8 cellular contexts compared by ENCODE assay signal in genomic region chrX:21940356-21940829, GRCh38. TPM values are rescaled to one million over a fixed set of nuclear protein-coding genes. Genes with fewer than 3 reads are reported as not detected.
DNase-seq lines count a peak whose midpoint lies in the region; ATAC-seq lines count a peak whose summit lies in the region.

Gene SMS (plus strand): TSS chrX:21940709. CDS start chrX:21940825, 116 bp downstream.

- ATAC-seq in HG03039 (IDR thresholded peaks at IDR 0.05; ENCODE audit: unreplicated experiment), result peak; percentile 82
- ATAC-seq in activated CD4-positive, CD25-positive, alpha-beta regulatory T cell treated with anti-CD3 and anti-CD28 coated beads, Interleukin-2, amount 50 U/mL, for 24 hours, result peak; percentile 55 to 58

- DNase-seq in SIG-M5 treated with dmso at 0.1 percent for 504 hours (lab: John Stamatoyannopoulos, UW; ENCODE audit: unreplicated experiment) (peak; percentile 41), SIG-M5 (lab: John Stamatoyannopoulos, UW) (no peak), NCI-H2171 (lab: John Stamatoyannopoulos, UW) (peak; percentile 61), cerebellum (ENCODE audit: low spot score) (peak; percentile 73), kidney tubule cell (ENCODE audit: low spot score) (peak; percentile 86)
- peak; percentile 26 to 37 for DNase-seq in stimulated activated CD4-positive, alpha-beta T cell treated with anti-CD3 and anti-CD28 coated beads, Interleukin-15, amount 100 ng/mL, for 48 hours (ENCODE audit: low read depth in 2 of 2)

RNA-seq across cellular contexts. Expression of gene SMS, which starts in this region (rescaled TPM):
- 58.1 TPM for total RNA-seq in cerebellum
